In the genomic region with DNA sequence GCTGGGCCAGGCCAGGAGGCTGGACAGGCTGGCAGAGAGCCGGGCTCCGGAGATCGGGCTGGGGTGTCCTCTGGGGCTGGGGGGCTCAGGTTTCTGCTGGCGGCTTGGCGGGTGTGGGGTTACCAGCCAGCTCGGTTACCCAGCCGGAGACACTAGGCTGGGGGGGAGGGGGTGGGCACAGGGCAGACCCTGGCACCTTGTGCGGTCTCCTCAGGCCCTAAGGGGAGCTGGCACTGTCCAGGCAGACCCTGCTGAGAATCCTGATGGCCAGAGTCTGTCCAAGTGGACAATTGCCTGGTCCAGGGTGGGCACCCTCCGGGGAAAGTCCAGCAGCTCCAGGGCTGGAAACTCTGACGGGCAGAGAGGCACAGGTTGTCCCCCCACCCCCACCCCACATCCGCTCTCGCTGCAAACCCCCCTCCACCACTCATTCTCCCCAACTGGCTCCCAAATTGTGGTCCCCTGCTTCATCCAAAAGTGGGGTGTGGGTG, we compare ENCODE assay signal across 12 cellular contexts. TPM values are rescaled to one million over a fixed set of nuclear protein-coding genes. Genes with fewer than 3 reads are reported as not detected.
DNase-seq lines count a peak whose midpoint lies in the region; ATAC-seq, FAIRE-seq and TF ChIP-seq lines count a peak whose summit lies in the region.
"Had no signal": no experiment of that assay in that cellular context is flagged by ENCODE, and none has a peak within 500 bp of the region (broad histone marks: within the 10 kb centered on the region; RNA-seq: fewer than 3 reads in every experiment).

No MANE protein-coding gene starts in this region.

- no peak overlapping the region for H4K8ac ChIP-seq in neuronal stem cell (ENCODE audit: low read depth, low read length)

- no peak overlapping the region for H4K91ac ChIP-seq in neuronal stem cell (ENCODE audit: low read depth, low read length, poor library complexity)

- H3K27ac Mint-ChIP-seq in CD14-positive monocyte, result peak overlapping the region; percentile 86 to 96 (median 94)
- H3K27ac Mint-ChIP-seq in activated B cell treated with CpG ODN at 0.5 μM for 24 hours, result peak overlapping the region; percentile 64
- H3K27ac Mint-ChIP-seq in effector memory CD8-positive, alpha-beta T cell, result peak overlapping the region; percentile 74 to 92

- POLR2A ChIA-PET in activated B cell treated with CpG ODN at 0.5 μM for 24 hours (lab: Charles Lee), result no interaction called here

- H3K4me3 Mint-ChIP-seq in CD14-positive monocyte (peak overlapping the region; percentile 91 to 98), activated B cell treated with CpG ODN at 0.5 μM for 24 hours (no peak overlapping the region)
- H3K4me3 Mint-ChIP-seq in effector memory CD8-positive, alpha-beta T cell, result peak overlapping the region; percentile 61 to 67

- H3K9me3 ChIP-seq in neuronal stem cell (replicated peaks in 1 of 2; ENCODE audit: control insufficient read depth in 2 of 2, insufficient read depth in 1 of 2, low read depth in 1 of 2, low read length in 2 of 2), result no peaks in the 10 kb centered on the region

- no peak for TF ChIP-seq POLR2A in GM12891 (IDR thresholded peaks at IDR 0.05; ENCODE audit: low read depth, low read length)

- no peak overlapping the region for H3K23ac ChIP-seq in neuronal stem cell (ENCODE audit: low read depth, low read length, poor library complexity)

- peak overlapping the region; percentile 55 for H2BK5ac ChIP-seq in neuronal stem cell (ENCODE audit: low read length)

- CTCF ChIA-PET in activated B cell treated with CpG ODN at 0.5 μM for 24 hours (lab: Charles Lee), result no interaction called here

- H3K4ac ChIP-seq in neuronal stem cell (ENCODE audit: low read length), result no peak overlapping the region

- DNase-seq in CD14-positive monocyte (ENCODE audit: low spot score) (no peak), activated B cell treated with CpG ODN at 0.5 μM for 24 hours (no peak), neuronal stem cell (ENCODE audit: low spot score) (no peak), GM12891 (ENCODE audit: insufficient read length, low spot score) (no peak), mucosa of gallbladder (ENCODE audit: low spot score) (no peak), DMS53 (lab: John Stamatoyannopoulos, UW) (no peak), NCI-H2227 treated with DMSO at 0.1 percent for 48 hours (lab: John Stamatoyannopoulos, UW) (no peak)
- no peak for DNase-seq in effector memory CD8-positive, alpha-beta T cell
- DNase-seq: activated CD4-positive, CD25-positive, alpha-beta regulatory T cell; dermis blood vessel endothelial cell; KG1 had no signal

- ATAC-seq in activated B cell treated with CpG ODN at 0.5 μM for 24 hours (ENCODE audit: low read depth), result no peak
- ATAC-seq in effector memory CD8-positive, alpha-beta T cell (replicated peaks), result no peak

- FAIRE-seq in GM12891 (lab: Jason Lieb, UNC), result no peak

- H2BK120ac ChIP-seq in neuronal stem cell (ENCODE audit: low read depth, low read length), result no peak overlapping the region

- TF ChIP-seq CTCF in CD14-positive monocyte (IDR thresholded peaks at IDR 0.05) (no peak), activated B cell treated with CpG ODN at 0.5 μM for 24 hours (IDR thresholded peaks at IDR 0.05) (no peak)

- peaks cover 6% of the 10 kb centered on the region for H3K79me1 ChIP-seq in neuronal stem cell (ENCODE audit: low read depth, low read length)

- no peak overlapping the region for H3K4me2 ChIP-seq in neuronal stem cell (ENCODE audit: insufficient read depth, low read length, poor library complexity, severe bottlenecking)

- H3K14ac ChIP-seq in neuronal stem cell (ENCODE audit: low read length), result no peak overlapping the region

- WGBS in neuronal stem cell (ENCODE audit: extremely low coverage in 2 of 2, insufficient read length in 2 of 2, insufficient replicate concordance in 1 of 2), 2 donors, result no CpG with 5 or more reads among the region's 12 CpGs

- intact Hi-C loops in CD14-positive monocyte (cut with micrococcal nuclease), result loop anchor here (5.0 kb wide), 2 partner anchors 37 to 43 kb away; a partner anchor contains a TSS
- intact Hi-C loops in activated B cell treated with CpG ODN at 0.5 μM for 24 hours (cut with micrococcal nuclease), result no loop called here

- peak overlapping the region; percentile 8 for H3K27ac ChIP-seq in neuronal stem cell (replicated peaks; ENCODE audit: low read length)

- H3K4me1 ChIP-seq in neuronal stem cell (ENCODE audit: control insufficient read depth in 2 of 2, insufficient read depth in 1 of 2, low read depth in 1 of 2, low read length in 2 of 2), result peaks cover 17 to 35% of the 10 kb centered on the region in 2 donors

- H3K4me3 ChIP-seq in neuronal stem cell (ENCODE audit: low read length in 2 of 2), result no peak overlapping the region

- H2BK15ac ChIP-seq in neuronal stem cell (ENCODE audit: low read length), result peak overlapping the region; percentile 30

- H3K9ac ChIP-seq in neuronal stem cell (ENCODE audit: low read depth, low read length, poor library complexity), result peak overlapping the region; percentile 3

- no peaks in the 10 kb centered on the region for H3K27me3 ChIP-seq in neuronal stem cell (ENCODE audit: control insufficient read depth in 3 of 3, insufficient read depth in 3 of 3, low read depth in 1 of 3, low read length in 3 of 3)

- H3K36me3 ChIP-seq in neuronal stem cell (replicated peaks in 1 of 2; ENCODE audit: control insufficient read depth in 2 of 2, insufficient read depth in 2 of 2, low read length in 2 of 2), result no peaks in the 10 kb centered on the region

- peak overlapping the region; percentile 36 for H3K18ac ChIP-seq in neuronal stem cell (ENCODE audit: low read length)

- H3K9me3 Mint-ChIP-seq in CD14-positive monocyte (no peaks in the 10 kb centered on the region), activated B cell treated with CpG ODN at 0.5 μM for 24 hours (no peaks in the 10 kb centered on the region)
- no peaks in the 10 kb centered on the region for H3K9me3 Mint-ChIP-seq in effector memory CD8-positive, alpha-beta T cell

- H3K36me3 Mint-ChIP-seq in CD14-positive monocyte, result peaks cover 13 to 35% of the 10 kb centered on the region in 2 donors
- H3K36me3 Mint-ChIP-seq in activated B cell treated with CpG ODN at 0.5 μM for 24 hours (ENCODE audit: low read depth), result peaks cover 9% of the 10 kb centered on the region
- H3K36me3 Mint-ChIP-seq in effector memory CD8-positive, alpha-beta T cell (ENCODE audit: insufficient read depth), result no peaks in the 10 kb centered on the region

- H3K27me3 Mint-ChIP-seq in CD14-positive monocyte (ENCODE audit: low read depth in 3 of 3), result no peaks in the 10 kb centered on the region
- no peaks in the 10 kb centered on the region for H3K27me3 Mint-ChIP-seq in activated B cell treated with CpG ODN at 0.5 μM for 24 hours
- H3K27me3 Mint-ChIP-seq in effector memory CD8-positive, alpha-beta T cell, result no peaks in the 10 kb centered on the region

- H3K4me1 Mint-ChIP-seq in CD14-positive monocyte (peaks cover 80% of the 10 kb centered on the region), activated B cell treated with CpG ODN at 0.5 μM for 24 hours (peaks cover 95% of the 10 kb centered on the region)
- H3K4me1 Mint-ChIP-seq in effector memory CD8-positive, alpha-beta T cell (ENCODE audit: low read depth in 2 of 2), result peaks cover 42 to 69% of the 10 kb centered on the region in 2 donors

- H2BK12ac ChIP-seq in neuronal stem cell (ENCODE audit: low read length), result peak overlapping the region; percentile 50

- H2AK5ac ChIP-seq in neuronal stem cell (ENCODE audit: low read depth, low read length), result peak overlapping the region; percentile 86

- H2AFZ ChIP-seq in neuronal stem cell (ENCODE audit: low read length), result no peak overlapping the region

TF ChIP-seq in GM12891, 5 proteins besides CTCF, POLR2A, EP300 and RAD21:
- TF ChIP-seq PAX5 (IDR thresholded peaks at IDR 0.05; ENCODE audit: insufficient read depth, low read length, severe bottlenecking) (no peak), SPI1 (IDR thresholded peaks at IDR 0.05; ENCODE audit: low read depth, low read length) (no peak), POU2F2 (IDR thresholded peaks at IDR 0.05; ENCODE audit: low read depth, low read length) (no peak), POLR2AphosphoS5 (IDR thresholded peaks at IDR 0.05; ENCODE audit: low read depth, low read length) (no peak), TAF1 (IDR thresholded peaks at IDR 0.05; ENCODE audit: low read depth, low read length) (no peak)

RNA-seq across cellular contexts. Expression of a gene that starts 6.7 kb away (rescaled TPM):
- polyA plus RNA-seq in CD14-positive monocyte, result 1 to 10 TPM; 6.3 to 9.6 TPM
- total RNA-seq in activated B cell treated with CpG ODN at 0.5 μM for 24 hours (56.2 and 56.6 TPM in 2 replicates), mucosa of gallbladder (122 TPM)
- polyA plus RNA-seq in neuronal stem cell (2013, experiment 1 of 2), result 5.5 TPM
- 5.6 TPM for polyA plus RNA-seq in neuronal stem cell (2013, experiment 2 of 2)
- 22.6 TPM for polyA plus RNA-seq in GM12891 (2012; ENCODE audit: low read depth, missing spikeins)

RNA-seq across cellular contexts. Expression of a gene that starts 15.9 kb away (rescaled TPM):
- not detected for polyA plus RNA-seq in CD14-positive monocyte
- total RNA-seq in activated B cell treated with CpG ODN at 0.5 μM for 24 hours (1.8 and 2.4 TPM in 2 replicates), mucosa of gallbladder (not detected)
- not detected for polyA plus RNA-seq in neuronal stem cell (2013, experiment 1 of 2)
- 0.10 TPM for polyA plus RNA-seq in neuronal stem cell (2013, experiment 2 of 2)
- 0.27 TPM for polyA plus RNA-seq in GM12891 (2012; ENCODE audit: low read depth, missing spikeins)
- total RNA-seq: dermis blood vessel endothelial cell had no signal

RNA-seq across cellular contexts. Expression of a gene that starts 24.3 kb away (rescaled TPM):
- polyA plus RNA-seq in CD14-positive monocyte, result not detected
- 1.0 TPM in 1 of 2 replicates, not detected in the other for total RNA-seq in activated B cell treated with CpG ODN at 0.5 μM for 24 hours
- 2.7 TPM for polyA plus RNA-seq in neuronal stem cell (2013, experiment 1 of 2)
- 2.2 TPM for polyA plus RNA-seq in neuronal stem cell (2013, experiment 2 of 2)
- polyA plus RNA-seq in GM12891 (2012; ENCODE audit: low read depth, missing spikeins), result 0.09 TPM
- 1.0 TPM for total RNA-seq in mucosa of gallbladder
- total RNA-seq: kidney epithelial cell had no signal

RNA-seq across cellular contexts. Expression of a gene that starts 24.4 kb away (rescaled TPM):
- not detected for polyA plus RNA-seq in CD14-positive monocyte
- total RNA-seq in activated B cell treated with CpG ODN at 0.5 μM for 24 hours (not detected in 2 replicates), mucosa of gallbladder (not detected)
- polyA plus RNA-seq in neuronal stem cell (2013, experiment 1 of 2), result 0.03 TPM
- 0.06 TPM for polyA plus RNA-seq in neuronal stem cell (2013, experiment 2 of 2)
- polyA plus RNA-seq in GM12891 (2012; ENCODE audit: low read depth, missing spikeins), result not detected
- total RNA-seq: dermis blood vessel endothelial cell, kidney epithelial cell had no signal

RNA-seq across cellular contexts. Expression of a gene that starts 26.1 kb away (rescaled TPM):
- polyA plus RNA-seq in CD14-positive monocyte, result 10 to 100 TPM; 31.5 to 35.1 TPM
- total RNA-seq in activated B cell treated with CpG ODN at 0.5 μM for 24 hours (64.1 and 69.0 TPM in 2 replicates), mucosa of gallbladder (37.9 TPM)
- polyA plus RNA-seq in neuronal stem cell (2013, experiment 1 of 2), result 42.3 TPM
- polyA plus RNA-seq in neuronal stem cell (2013, experiment 2 of 2), result 41.1 TPM
- 34.2 TPM for polyA plus RNA-seq in GM12891 (2012; ENCODE audit: low read depth, missing spikeins)
